ENCODE assay signal across 17 cellular contexts in the genomic region with DNA sequence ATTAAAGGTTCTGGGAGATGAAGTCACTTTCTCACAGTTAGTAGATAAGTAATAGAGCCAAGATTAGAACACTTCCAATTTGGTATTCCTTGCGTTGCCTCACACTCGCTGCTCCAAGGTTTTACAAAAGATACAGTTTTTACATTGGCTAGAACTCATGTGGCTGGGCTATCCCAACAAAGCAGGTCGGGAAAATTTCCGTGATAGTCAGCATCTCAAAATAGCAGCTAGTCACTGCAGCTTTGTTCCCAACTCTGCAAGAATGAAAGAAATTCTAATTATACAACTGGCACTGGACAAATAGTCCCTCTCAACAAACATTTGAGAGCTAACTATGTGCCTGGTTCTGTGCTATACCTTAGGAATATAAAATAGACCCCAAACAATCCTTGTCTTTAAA. TPM values are rescaled to one million over a fixed set of nuclear protein-coding genes. Genes with fewer than 3 reads are reported as not detected.
DNase-seq lines count a peak whose midpoint lies in the region; ATAC-seq and TF ChIP-seq lines count a peak whose summit lies in the region.
"Had no signal": no experiment of that assay in that cellular context is flagged by ENCODE, and none has a peak within 500 bp of the region (broad histone marks: within the 10 kb centered on the region; RNA-seq: fewer than 3 reads in every experiment).

No MANE protein-coding gene starts in this region.

- DNase-seq in Right ventricle myocardium superior (no peak), cardiac septum (ENCODE audit: low spot score) (no peak), dorsolateral prefrontal cortex (peak in 2 of 10 donors; percentile 31 to 32), medulla oblongata (ENCODE audit: extremely low spot score) (peak; percentile 63), superior temporal gyrus (ENCODE audit: extremely low spot score) (peak; percentile 74), middle frontal gyrus (ENCODE audit: extremely low spot score, low spot score) (no peak), CD1c-positive myeloid dendritic cell (ENCODE audit: extremely low spot score) (no peak)
- DNase-seq: 8988T; CD4-positive, alpha-beta memory T cell; EL; GOT3; KBM-7; NCI-H1694 treated with DMSO at 0.1 percent for 48 hours; NCI-H510A treated with DMSO at 0.1 percent for 48 hours; NCI-H774; SHP77 had no signal

- peak overlapping the region in 7 of 59 donors; percentile 1 to 19 (median 9) for H3K4me3 ChIP-seq in dorsolateral prefrontal cortex

- ATAC-seq in Right ventricle myocardium superior (ENCODE audit: poor library complexity) (peak; percentile 51), HG03196 (IDR thresholded peaks at IDR 0.05; ENCODE audit: unreplicated experiment) (no peak)

- intact Hi-C loops in Right ventricle myocardium superior (cut with DNase I) (no loop called here), cardiac septum (cut with DNase I) (no loop called here), dorsolateral prefrontal cortex (cut with DNase I) (no loop called here)

- H3K27me3 ChIP-seq in dorsolateral prefrontal cortex: no peaks in the 10 kb centered on the region

- H3K27ac ChIP-seq in dorsolateral prefrontal cortex: peak overlapping the region in 32 of 59 donors; percentile 5 to 73 (median 40)

- no peak for TF ChIP-seq CTCF in dorsolateral prefrontal cortex (IDR thresholded peaks at IDR 0.05 in 54 of 56, conservative IDR thresholded peaks at IDR 0.05 in 2 of 56; ENCODE audit: low read depth in 1 of 56, partially characterized antibody in 56 of 56)

RNA-seq across cellular contexts. Expression of a gene that starts 24.6 kb away (rescaled TPM):
- 38.8 TPM for total RNA-seq in Right ventricle myocardium superior
- 63.3 TPM for total RNA-seq in cardiac septum
- total RNA-seq in dorsolateral prefrontal cortex: 100 to 1,000 TPM in 119 of 120 experiments, 10 to 100 TPM in 1; 96.4 to 234 (median 174) TPM

Comparison
In these comparisons a context has a peak if more than half of its experiments do, and no peak if none do; other contexts are left out.
1. DNase-seq: peak in medulla oblongata (single experiment) and superior temporal gyrus (single experiment); none in Right ventricle myocardium superior (single experiment), cardiac septum (single experiment), middle frontal gyrus (single experiment) and CD1c-positive myeloid dendritic cell (single experiment).